1 cellular context compared by ENCODE assay signal in the genomic region with DNA sequence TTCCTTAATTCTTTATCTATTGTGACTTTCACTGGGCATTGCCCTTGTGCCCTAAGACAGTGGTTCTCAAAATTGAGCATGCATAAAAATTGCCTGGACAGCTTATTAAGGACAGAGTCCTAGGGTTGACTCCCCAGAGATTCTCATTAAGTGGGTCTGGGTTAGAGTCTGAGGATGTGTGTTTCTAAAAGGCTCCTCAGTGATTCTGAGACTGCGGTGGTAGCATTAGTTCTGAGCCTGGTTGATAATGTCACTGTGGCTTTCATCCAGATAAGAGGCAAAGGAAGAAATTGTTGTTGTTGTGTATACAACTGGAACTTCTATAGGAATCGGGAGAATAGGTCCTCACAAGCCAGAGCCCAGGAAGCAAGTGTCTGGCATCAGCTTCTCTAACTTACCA.
TF ChIP-seq lines count a peak whose summit lies in the region.

No MANE protein-coding gene starts in this region.

TF ChIP-seq in IMR-90, 13 proteins besides CTCF, POLR2A, EP300 and RAD21 (continued from another document):
- TF ChIP-seq, protein P1, sequence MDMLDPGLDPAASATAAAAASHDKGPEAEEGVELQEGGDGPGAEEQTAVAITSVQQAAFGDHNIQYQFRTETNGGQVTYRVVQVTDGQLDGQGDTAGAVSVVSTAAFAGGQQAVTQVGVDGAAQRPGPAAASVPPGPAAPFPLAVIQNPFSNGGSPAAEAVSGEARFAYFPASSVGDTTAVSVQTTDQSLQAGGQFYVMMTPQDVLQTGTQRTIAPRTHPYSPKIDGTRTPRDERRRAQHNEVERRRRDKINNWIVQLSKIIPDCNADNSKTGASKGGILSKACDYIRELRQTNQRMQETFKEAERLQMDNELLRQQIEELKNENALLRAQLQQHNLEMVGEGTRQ (IDR thresholded peaks at IDR 0.05; ENCODE audit: low read depth, low read length) = no peak
- no peak for TF ChIP-seq BHLHE40 (IDR thresholded peaks at IDR 0.05; ENCODE audit: low read depth, low read length)
- TF ChIP-seq MAFK (IDR thresholded peaks at IDR 0.05; ENCODE audit: low read depth, low read length) = no peak
- TF ChIP-seq NFE2L2 (IDR thresholded peaks at IDR 0.05; ENCODE audit: low read depth, low read length) = no peak
- no peak for TF ChIP-seq CEBPB (IDR thresholded peaks at IDR 0.05; ENCODE audit: low read depth, low read length)
- no peak for TF ChIP-seq MXI1 (IDR thresholded peaks at IDR 0.05; ENCODE audit: borderline replicate concordance, low read depth, low read length)
- no peak for TF ChIP-seq RCOR1 (IDR thresholded peaks at IDR 0.05; ENCODE audit: insufficient replicate concordance, low read length)
- TF ChIP-seq FOS (IDR thresholded peaks at IDR 0.05; ENCODE audit: low read depth, low read length) = no peak
- no peak for TF ChIP-seq RFX5 (IDR thresholded peaks at IDR 0.05; ENCODE audit: low read depth, low read length)
